22 cellular contexts compared by ENCODE assay signal in the genomic region with DNA sequence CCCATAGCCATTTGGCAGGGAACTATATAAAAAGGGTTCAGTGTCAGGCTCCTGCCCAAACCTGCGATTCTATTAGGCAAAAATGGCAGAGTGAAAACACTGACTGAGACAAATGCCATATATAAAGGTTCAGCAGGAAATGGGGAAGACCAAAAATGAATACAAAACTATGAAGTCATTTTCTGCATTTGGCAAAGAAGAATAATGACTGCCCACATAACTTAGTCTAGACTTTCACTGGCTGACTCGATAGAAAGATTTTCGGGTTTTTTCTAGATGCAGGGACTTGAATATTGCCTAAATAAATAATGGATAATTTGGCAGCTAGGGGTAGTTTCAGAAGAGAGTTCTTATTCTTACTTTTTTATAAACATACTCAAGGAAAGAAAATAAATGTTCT.
DNase-seq lines count a peak whose midpoint lies in the region; ATAC-seq and TF ChIP-seq lines count a peak whose summit lies in the region.
"Had no signal": no experiment of that assay in that cellular context is flagged by ENCODE, and none has a peak within 500 bp of the region (broad histone marks: within the 10 kb centered on the region; RNA-seq: fewer than 3 reads in every experiment).

No MANE protein-coding gene starts in this region.

- peak overlapping the region; percentile 9 to 44 for H3K27ac ChIP-seq in coronary artery
- no peak overlapping the region for H3K27ac ChIP-seq in right atrium auricular region
- H3K27ac ChIP-seq: 22Rv1, BLaER1, neutrophil had no signal

- peak overlapping the region; percentile 13 for H3K27ac Mint-ChIP-seq in activated naive CD4-positive, alpha-beta T cell treated with anti-CD3 and anti-CD28 coated beads, Interleukin-2, amount 50 U/mL, for 24 hours
- no peak overlapping the region for H3K27ac Mint-ChIP-seq in activated naive CD4-positive, alpha-beta T cell treated with anti-CD3 and anti-CD28 coated beads for 36 hours
- H3K27ac Mint-ChIP-seq in effector memory CD8-positive, alpha-beta T cell, result no peak overlapping the region
- H3K27ac Mint-ChIP-seq: activated CD4-positive, alpha-beta T cell treated with anti-CD3 and anti-CD28 coated beads, Interleukin-2, amount 10 ng/mL, durations not matched to agents 24 days and 14 days; activated CD8-positive, alpha-beta memory T cell treated with anti-CD3 and anti-CD28 coated beads, Interleukin-2, amount 10 ng/mL, durations not matched to agents 7 days and 5 days; activated T-helper 2 cell treated with anti-CD3 and anti-CD28 coated beads, Interferon-gamma antibody, Interleukin-2, Interleukin-4, amounts not matched to agents 10 μg/mL and 5 μg/mL and 100 μg/mL, durations not matched to agents 14 hours and 24 hours and 36 hours had no signal

- no peak overlapping the region for H3K4me3 ChIP-seq in coronary artery
- no peak overlapping the region for H3K4me3 ChIP-seq in BE2C (ENCODE audit: low read depth, low read length)
- H3K4me3 ChIP-seq in right atrium auricular region, result no peak overlapping the region
- H3K4me3 ChIP-seq: BLaER1, lung, MG63 had no signal

- peaks cover 4% of the 10 kb centered on the region for H3K4me1 Mint-ChIP-seq in activated naive CD4-positive, alpha-beta T cell treated with anti-CD3 and anti-CD28 coated beads, Interleukin-2, amount 50 U/mL, for 24 hours
- H3K4me1 Mint-ChIP-seq in activated naive CD4-positive, alpha-beta T cell treated with anti-CD3 and anti-CD28 coated beads for 36 hours (ENCODE audit: low read depth), result peaks cover 3% of the 10 kb centered on the region
- H3K4me1 Mint-ChIP-seq in effector memory CD8-positive, alpha-beta T cell (ENCODE audit: low read depth in 2 of 2), result peaks cover 0 to 2% of the 10 kb centered on the region in 2 donors
- H3K4me1 Mint-ChIP-seq: activated CD8-positive, alpha-beta memory T cell treated with anti-CD3 and anti-CD28 coated beads, Interleukin-2, amount 10 ng/mL, durations not matched to agents 7 days and 5 days had no signal

- H3K9me3 ChIP-seq in BE2C, result no peaks in the 10 kb centered on the region
- H3K9me3 ChIP-seq in right atrium auricular region, result no peaks in the 10 kb centered on the region
- H3K9me3 ChIP-seq: BLaER1, MG63, neutrophil had no signal

- intact Hi-C loops in activated naive CD4-positive, alpha-beta T cell treated with anti-CD3 and anti-CD28 coated beads for 36 hours (cut with micrococcal nuclease), result no loop called here

- CTCF ChIA-PET in activated naive CD4-positive, alpha-beta T cell treated with anti-CD3 and anti-CD28 coated beads for 36 hours (lab: Charles Lee), result no interaction called here

- H3K36me3 Mint-ChIP-seq in activated naive CD4-positive, alpha-beta T cell treated with anti-CD3 and anti-CD28 coated beads, Interleukin-2, amount 50 U/mL, for 24 hours, result no peaks in the 10 kb centered on the region
- no peaks in the 10 kb centered on the region for H3K36me3 Mint-ChIP-seq in activated naive CD4-positive, alpha-beta T cell treated with anti-CD3 and anti-CD28 coated beads for 36 hours (ENCODE audit: low read depth)
- H3K36me3 Mint-ChIP-seq in effector memory CD8-positive, alpha-beta T cell (ENCODE audit: insufficient read depth), result no peaks in the 10 kb centered on the region

- no peak overlapping the region for H3K4me3 Mint-ChIP-seq in activated naive CD4-positive, alpha-beta T cell treated with anti-CD3 and anti-CD28 coated beads, Interleukin-2, amount 50 U/mL, for 24 hours
- H3K4me3 Mint-ChIP-seq in activated naive CD4-positive, alpha-beta T cell treated with anti-CD3 and anti-CD28 coated beads for 36 hours, result no peak overlapping the region
- H3K4me3 Mint-ChIP-seq in effector memory CD8-positive, alpha-beta T cell, result no peak overlapping the region
- H3K4me3 Mint-ChIP-seq: activated CD4-positive, alpha-beta T cell treated with anti-CD3 and anti-CD28 coated beads, Interleukin-2, amount 10 ng/mL, durations not matched to agents 24 days and 14 days; activated CD8-positive, alpha-beta memory T cell treated with anti-CD3 and anti-CD28 coated beads, Interleukin-2, amount 10 ng/mL, durations not matched to agents 7 days and 5 days had no signal

- H3K36me3 ChIP-seq in BE2C, result no peaks in the 10 kb centered on the region
- H3K36me3 ChIP-seq in right atrium auricular region, result no peaks in the 10 kb centered on the region
- H3K36me3 ChIP-seq: BLaER1, MG63, neutrophil had no signal

- no peaks in the 10 kb centered on the region for H3K9me3 Mint-ChIP-seq in activated naive CD4-positive, alpha-beta T cell treated with anti-CD3 and anti-CD28 coated beads, Interleukin-2, amount 50 U/mL, for 24 hours
- H3K9me3 Mint-ChIP-seq in activated naive CD4-positive, alpha-beta T cell treated with anti-CD3 and anti-CD28 coated beads for 36 hours, result peaks cover 1% of the 10 kb centered on the region
- no peaks in the 10 kb centered on the region for H3K9me3 Mint-ChIP-seq in effector memory CD8-positive, alpha-beta T cell

- no peaks in the 10 kb centered on the region for H3K4me1 ChIP-seq in BE2C
- no peaks in the 10 kb centered on the region for H3K4me1 ChIP-seq in right atrium auricular region
- H3K4me1 ChIP-seq: BLaER1 had no signal

- ATAC-seq in effector memory CD8-positive, alpha-beta T cell (replicated peaks), result no peak
- ATAC-seq: activated CD8-positive, alpha-beta memory T cell treated with anti-CD3 and anti-CD28 coated beads, Interleukin-2, amount 10 ng/mL, durations not matched to agents 7 days and 5 days had no signal

- TF ChIP-seq CTCF in coronary artery (IDR thresholded peaks at IDR 0.05) (no peak), BE2C (IDR thresholded peaks at IDR 0.05; ENCODE audit: low read depth, low read length) (no peak), right atrium auricular region (IDR thresholded peaks at IDR 0.05) (no peak)

- H3K27me3 Mint-ChIP-seq in activated naive CD4-positive, alpha-beta T cell treated with anti-CD3 and anti-CD28 coated beads, Interleukin-2, amount 50 U/mL, for 24 hours, result no peaks in the 10 kb centered on the region
- H3K27me3 Mint-ChIP-seq in activated naive CD4-positive, alpha-beta T cell treated with anti-CD3 and anti-CD28 coated beads for 36 hours (ENCODE audit: low read depth), result no peaks in the 10 kb centered on the region
- H3K27me3 Mint-ChIP-seq in effector memory CD8-positive, alpha-beta T cell, result no peaks in the 10 kb centered on the region
- H3K27me3 Mint-ChIP-seq: activated CD4-positive, alpha-beta T cell treated with anti-CD3 and anti-CD28 coated beads, Interleukin-2, amount 10 ng/mL, durations not matched to agents 24 days and 14 days; activated CD8-positive, alpha-beta memory T cell treated with anti-CD3 and anti-CD28 coated beads, Interleukin-2, amount 10 ng/mL, durations not matched to agents 7 days and 5 days had no signal

- DNase-seq in activated naive CD4-positive, alpha-beta T cell treated with anti-CD3 and anti-CD28 coated beads for 36 hours, result no peak
- DNase-seq in NCI-H226 (peak; percentile 29), coronary artery (ENCODE audit: low spot score) (no peak), BE2C (no peak), right atrium auricular region (ENCODE audit: low spot score) (no peak)
- DNase-seq in effector memory CD8-positive, alpha-beta T cell, result no peak
- DNase-seq in stimulated activated CD4-positive, alpha-beta T cell treated with anti-CD3 and anti-CD28 coated beads, Interleukin-12 subunit alpha, Interleukin-12 subunit beta, amount 100 ng/mL, for 4 hours, result no peak
- DNase-seq: activated CD4-positive, alpha-beta T cell treated with anti-CD3 and anti-CD28 coated beads, Interleukin-2, amount 10 ng/mL, durations not matched to agents 24 days and 14 days; activated CD8-positive, alpha-beta memory T cell treated with anti-CD3 and anti-CD28 coated beads, Interleukin-2, amount 10 ng/mL, durations not matched to agents 7 days and 5 days; foreskin fibroblast; MG63; NCI-H1436 treated with DMSO at 0.1 percent for 48 hours; NCI-H82; SIG-M5; stimulated activated CD4-positive, alpha-beta T cell treated with anti-CD3 and anti-CD28 coated beads, Interleukin-15, amount 100 ng/mL, for 24 hours; T-helper 1 cell had no signal

- H3K27me3 ChIP-seq in BE2C, result no peaks in the 10 kb centered on the region
- no peaks in the 10 kb centered on the region for H3K27me3 ChIP-seq in right atrium auricular region
- H3K27me3 ChIP-seq: BLaER1, MG63, neutrophil had no signal

Comparison
In these comparisons a context has a peak if more than half of its experiments do, and no peak if none do; other contexts are left out.
1. H3K27ac ChIP-seq: peak in coronary artery (2 of 2); none in right atrium auricular region (0 of 2).